8 cellular contexts compared by ENCODE assay signal in the genomic region with DNA sequence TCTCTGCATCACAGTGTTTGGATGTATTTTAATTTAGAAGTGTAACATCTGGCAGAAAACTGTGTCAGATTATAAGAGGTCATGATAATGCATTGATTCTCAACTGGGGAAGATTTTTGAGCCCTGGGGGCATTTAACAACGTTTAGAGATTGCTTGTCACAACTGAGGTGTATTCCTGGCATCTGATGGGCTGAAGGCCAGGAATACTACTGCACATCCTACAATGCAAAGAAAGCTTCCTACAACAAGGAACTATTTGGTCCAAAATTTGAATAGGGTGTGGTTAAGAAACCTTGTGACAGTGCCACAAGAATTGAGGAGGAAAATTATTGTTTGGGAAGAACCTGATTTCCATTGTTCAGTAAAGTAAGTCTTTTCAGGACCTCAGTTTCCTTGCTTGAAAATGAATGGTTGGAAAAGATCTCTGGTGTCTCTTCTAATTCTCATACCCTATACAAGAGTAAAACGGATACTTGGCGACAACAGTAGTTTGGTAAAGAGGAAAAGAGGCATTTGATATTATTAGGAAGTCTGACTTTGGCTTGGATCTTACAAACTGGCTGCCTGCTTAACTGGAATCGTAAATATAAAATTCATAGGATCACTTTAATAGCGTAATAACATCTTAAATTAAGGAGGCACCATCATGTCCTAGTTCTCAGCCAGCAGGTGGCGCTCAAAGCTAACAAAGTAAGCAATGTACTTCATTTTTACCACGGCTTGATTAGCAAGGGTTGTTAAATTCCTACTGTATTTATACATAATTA. TPM values are rescaled to one million over a fixed set of nuclear protein-coding genes. Genes with fewer than 3 reads are reported as not detected.
DNase-seq lines count a peak whose midpoint lies in the region; ATAC-seq, FAIRE-seq and TF ChIP-seq lines count a peak whose summit lies in the region.

No MANE protein-coding gene starts in this region.

- no peaks in the 10 kb centered on the region for H4K20me1 ChIP-seq in H9 (ENCODE audit: control insufficient read depth, insufficient read depth, insufficient read length)

- H4K5ac ChIP-seq in H9 (ENCODE audit: insufficient read length, low read depth, low read length) = no peak overlapping the region

- H3T11ph ChIP-seq in H9 (ENCODE audit: low read length) = no peak overlapping the region

- H3K79me2 ChIP-seq in H9 (ENCODE audit: insufficient read depth, low read length) = no peaks in the 10 kb centered on the region

- H3K23me2 ChIP-seq in H9 (ENCODE audit: insufficient read length, low read depth, low read length, poor library complexity, severe bottlenecking) = no peaks in the 10 kb centered on the region

- H2BK5ac ChIP-seq in H9 (ENCODE audit: insufficient read length, low read length) = no peak overlapping the region

- H3K4me3 ChIP-seq in left lung = no peak overlapping the region

- H4K91ac ChIP-seq in H9 (ENCODE audit: insufficient read length, low read depth, low read length) = no peak overlapping the region

- H3K14ac ChIP-seq in H9 (ENCODE audit: insufficient read depth, low read length) = no peak overlapping the region

- H3K27ac ChIP-seq in H9 (ENCODE audit: insufficient read length, low read depth, low read length) = no peak overlapping the region
- no peak overlapping the region for H3K27ac ChIP-seq in left lung

- no peak overlapping the region for H3K4me3 Mint-ChIP-seq in CD14-positive monocyte
- H3K4me3 Mint-ChIP-seq in H9 = no peak overlapping the region

- H2BK12ac ChIP-seq in H9 (ENCODE audit: insufficient read length, low read depth, low read length) = no peak overlapping the region

- H3K23ac ChIP-seq in H9 (ENCODE audit: insufficient read length, low read depth, low read length) = no peak overlapping the region

- peak; percentile 95 for TF ChIP-seq CTCF in CD14-positive monocyte (IDR thresholded peaks at IDR 0.05)
- peak; percentile 93 for TF ChIP-seq CTCF in H9 (conservative IDR thresholded peaks at IDR 0.05)
- TF ChIP-seq CTCF in left lung (IDR thresholded peaks at IDR 0.05) = peak; percentile 72 to 80

- H2BK20ac ChIP-seq in H9 (ENCODE audit: low read depth, low read length, poor library complexity, severe bottlenecking) = no peak overlapping the region

- no peak overlapping the region for H2AFZ ChIP-seq in H9 (ENCODE audit: low read length)

- no peak overlapping the region for H2BK15ac ChIP-seq in H9 (ENCODE audit: low read depth, low read length)

- no peak overlapping the region for H2AK5ac ChIP-seq in H9 (ENCODE audit: insufficient read length, low read length)

- no peak overlapping the region for H4K8ac ChIP-seq in H9 (replicated peaks; ENCODE audit: insufficient read length, low read depth, low read length)

- H3K27ac Mint-ChIP-seq in CD14-positive monocyte (no peak overlapping the region), H9 (no peak overlapping the region)

- no peaks in the 10 kb centered on the region for H3K36me3 Mint-ChIP-seq in CD14-positive monocyte
- H3K36me3 Mint-ChIP-seq in H9 (ENCODE audit: insufficient read depth in 1 of 3, low read depth in 3 of 3) = peaks cover 2 to 21% (median 18%) of the 10 kb centered on the region in 3 experiments; a peak in 5 of 7 replicates

- H3K27me3 Mint-ChIP-seq in CD14-positive monocyte (ENCODE audit: low read depth in 3 of 3) = peaks cover 0 to 8% (median 1%) of the 10 kb centered on the region in 3 donors
- H3K27me3 Mint-ChIP-seq in H9 (ENCODE audit: low read depth) = no peaks in the 10 kb centered on the region

- H3K56ac ChIP-seq in H9 (ENCODE audit: insufficient read length, low read depth, low read length) = no peak overlapping the region

- ATAC-seq in left lung (peak; percentile 82), GM18868 (IDR thresholded peaks at IDR 0.05; ENCODE audit: unreplicated experiment) (no peak)

- intact Hi-C loops in CD14-positive monocyte (cut with micrococcal nuclease) (loop anchor here (5.0 kb wide), 3 partner anchors 626 to 811 kb away; no protein-coding TSS in a partner anchor), left lung (cut with DNase I) (loop anchor here in 1 of 2 donors (10.0 kb wide), 1 partner anchor 634 kb away; no protein-coding TSS in a partner anchor)

- peaks cover 3 to 8% (median 5%) of the 10 kb centered on the region in 7 donors for H3K9me3 Mint-ChIP-seq in CD14-positive monocyte
- peaks cover 11% of the 10 kb centered on the region in 2 experiments; a peak in 4 of 5 replicates for H3K9me3 Mint-ChIP-seq in H9

- H3K27me3 ChIP-seq in H9 (ENCODE audit: insufficient read depth, low read length) (no peaks in the 10 kb centered on the region), left lung (no peaks in the 10 kb centered on the region)

- H3K4me2 ChIP-seq in H9 (ENCODE audit: insufficient read depth, insufficient read length, low read length) = no peak overlapping the region

- H2BK120ac ChIP-seq in H9 (ENCODE audit: low read depth, low read length, poor library complexity, severe bottlenecking) = no peak overlapping the region

- H3K36me3 ChIP-seq in left lung = no peaks in the 10 kb centered on the region

- no peaks in the 10 kb centered on the region for H3K4me1 ChIP-seq in H9 (ENCODE audit: insufficient read depth, low read length)
- no peaks in the 10 kb centered on the region for H3K4me1 ChIP-seq in left lung

- H3K79me1 ChIP-seq in H9 (ENCODE audit: insufficient read depth, low read depth, low read length, poor library complexity, severe bottlenecking) = no peaks in the 10 kb centered on the region

- H3K9ac ChIP-seq in H9 (ENCODE audit: extremely low read depth, insufficient read length, low read length) = no peak overlapping the region

- H3K18ac ChIP-seq in H9 (ENCODE audit: insufficient read length, low read depth, low read length) = no peak overlapping the region

- H3K9me3 ChIP-seq in H9 (ENCODE audit: control insufficient read depth, low read depth, low read length) = no peaks in the 10 kb centered on the region
- H3K9me3 ChIP-seq in left lung = no peaks in the 10 kb centered on the region

- H3K4ac ChIP-seq in H9 (ENCODE audit: low read depth, low read length) = no peak overlapping the region

- WGBS in H9 (ENCODE audit: extremely low coverage, insufficient read length, low lambda C conversion rate) = no CpG with 5 or more reads among the region's 7 CpGs

- DNase-seq in CD14-positive monocyte (ENCODE audit: low spot score) = peak; percentile 63
- peak; percentile 56 for DNase-seq in H9
- peak; percentile 49 for DNase-seq in NCI-H345 treated with DMSO at 0.1 percent for 48 hours (lab: John Stamatoyannopoulos, UW; ENCODE audit: unreplicated experiment)
- peak; percentile 83 to 86 for DNase-seq in activated CD4-positive, alpha-beta T cell treated with anti-CD3 and anti-CD28 coated beads for 4 hours
- peak; percentile 74 to 80 for DNase-seq in left lung
- DNase-seq in stimulated activated CD4-positive, alpha-beta T cell treated with anti-CD3 and anti-CD28 coated beads, Interleukin-4, amount 100 ng/mL, for 24 hours = peak; percentile 86

- peak; percentile 73 for FAIRE-seq in colon (lab: Jason Lieb, UNC)

- peaks cover 4% of the 10 kb centered on the region for H3K4me1 Mint-ChIP-seq in CD14-positive monocyte
- H3K4me1 Mint-ChIP-seq in H9 = peaks cover 19 to 25% of the 10 kb centered on the region in 2 experiments

RNA-seq across cellular contexts. Expression of gene DAZL, which starts 4.3 kb away (rescaled TPM):
- not detected for polyA plus RNA-seq in CD14-positive monocyte
- total RNA-seq in H9 (2021) (21.2 and 21.7 TPM in 2 replicates), left lung (not detected)

Comparison
In these comparisons a context has a peak if more than half of its experiments do, and no peak if none do; other contexts are left out.
1. RNA of gene DAZL, which starts 4.3 kb away (total RNA-seq): 21.2 to 21.7 TPM in H9; not detected in left lung; every median in the first group is over 10 times any median in the second.
2. Peak in every context shown above with its lines, with median percentiles within 50 percentile points of each other: DNase-seq and CTCF ChIP-seq.